ENCODE assay signal across 16 cellular contexts in genomic region chr1:51170342-51170741, GRCh38.
DNase-seq lines count a peak whose midpoint lies in the region; ATAC-seq and TF ChIP-seq lines count a peak whose summit lies in the region.
"Had no signal": no experiment of that assay in that cellular context is flagged by ENCODE, and none has a peak within 500 bp of the region (broad histone marks: within the 10 kb centered on the region; RNA-seq: fewer than 3 reads in every experiment).

No MANE protein-coding gene starts in this region.

- no peak overlapping the region for H3K27ac ChIP-seq in tibial artery
- H3K27ac ChIP-seq: BLaER1 treated with 17β-estradiol and CSF1 and Interleukin-3, amounts not matched to agents 10 nM and 100 nM; gastrocnemius medialis had no signal

- H3K27me3 ChIP-seq in tibial artery: peaks cover 0 to 3% of the 10 kb centered on the region in 2 donors
- no peaks in the 10 kb centered on the region for H3K27me3 ChIP-seq in BE2C
- H3K27me3 ChIP-seq: BLaER1 treated with 17β-estradiol and CSF1 and Interleukin-3, amounts not matched to agents 10 nM and 100 nM; gastrocnemius medialis; MG63 had no signal

- H3K4me3 ChIP-seq in foreskin fibroblast (ENCODE audit: low read depth in 1 of 2, low read length in 2 of 2) (no peak overlapping the region), tibial artery (no peak overlapping the region), BE2C (ENCODE audit: low read depth, low read length) (no peak overlapping the region)
- H3K4me3 ChIP-seq: BLaER1 treated with 17β-estradiol and CSF1 and Interleukin-3, amounts not matched to agents 10 nM and 100 nM; gastrocnemius medialis; MG63 had no signal

- H3K36me3 ChIP-seq in tibial artery (no peaks in the 10 kb centered on the region), BE2C (no peaks in the 10 kb centered on the region)
- H3K36me3 ChIP-seq: BLaER1 treated with 17β-estradiol and CSF1 and Interleukin-3, amounts not matched to agents 10 nM and 100 nM; gastrocnemius medialis; MG63 had no signal

- ATAC-seq in HG02840 (IDR thresholded peaks at IDR 0.05; ENCODE audit: low FRiP score, unreplicated experiment): no peak
- ATAC-seq: activated CD4-positive, CD25-positive, alpha-beta regulatory T cell treated with anti-CD3 and anti-CD28 coated beads, Interleukin-2, amount 50 U/mL, for 24 hours; gastrocnemius medialis; stimulated activated naive B cell treated with anti-CD40 and anti-IgM and Interleukin-4, amounts not matched to agents 10 μg/mL and 1 μg/mL and 100 μg/mL, for 72 hours had no signal

- peak; percentile 34 for DNase-seq in EL
- peak; percentile 68 for DNase-seq in LHCN-M2 (ENCODE audit: low read depth)
- peak; percentile 10 for DNase-seq in SHP77 treated with DMSO at 0.1 percent for 48 hours (lab: John Stamatoyannopoulos, UW)
- DNase-seq in foreskin fibroblast: peak; percentile 41 to 66
- no peak for DNase-seq in cerebellum (ENCODE audit: low spot score)
- no peak for DNase-seq in tibial artery
- no peak for DNase-seq in BE2C
- DNase-seq: amniotic stem cell; gastrocnemius medialis; GOT3; MG63; NCI-H526 treated with DMSO at 0.1 percent for 48 hours; stimulated activated naive B cell treated with anti-CD40 and anti-IgM and Interleukin-4, amounts not matched to agents 10 μg/mL and 1 μg/mL and 100 μg/mL, for 72 hours had no signal

- H3K4me1 ChIP-seq in tibial artery: no peaks in the 10 kb centered on the region
- no peaks in the 10 kb centered on the region for H3K4me1 ChIP-seq in BE2C
- H3K4me1 ChIP-seq: gastrocnemius medialis had no signal

- intact Hi-C loops in tibial artery (cut with DNase I; ENCODE audit: low total_unique reads): no loop called here

- H3K9me3 ChIP-seq in tibial artery: no peaks in the 10 kb centered on the region
- no peaks in the 10 kb centered on the region for H3K9me3 ChIP-seq in BE2C
- H3K9me3 ChIP-seq: BLaER1 treated with 17β-estradiol and CSF1 and Interleukin-3, amounts not matched to agents 10 nM and 100 nM; gastrocnemius medialis; MG63 had no signal

- no peak for TF ChIP-seq CTCF in foreskin fibroblast (IDR thresholded peaks at IDR 0.05; ENCODE audit: low read depth, low read length)
- TF ChIP-seq CTCF in tibial artery (IDR thresholded peaks at IDR 0.05): no peak
- no peak for TF ChIP-seq CTCF in BE2C (IDR thresholded peaks at IDR 0.05; ENCODE audit: low read depth, low read length)

Comparison
In these comparisons a context has a peak if more than half of its experiments do, and no peak if none do; other contexts are left out.
1. DNase-seq: peak in EL (single experiment), LHCN-M2 (single experiment), SHP77 treated with DMSO at 0.1 percent for 48 hours (single experiment) and foreskin fibroblast (2 of 2); none in cerebellum (single experiment), tibial artery (0 of 2) and BE2C (single experiment).